In the genomic region with DNA sequence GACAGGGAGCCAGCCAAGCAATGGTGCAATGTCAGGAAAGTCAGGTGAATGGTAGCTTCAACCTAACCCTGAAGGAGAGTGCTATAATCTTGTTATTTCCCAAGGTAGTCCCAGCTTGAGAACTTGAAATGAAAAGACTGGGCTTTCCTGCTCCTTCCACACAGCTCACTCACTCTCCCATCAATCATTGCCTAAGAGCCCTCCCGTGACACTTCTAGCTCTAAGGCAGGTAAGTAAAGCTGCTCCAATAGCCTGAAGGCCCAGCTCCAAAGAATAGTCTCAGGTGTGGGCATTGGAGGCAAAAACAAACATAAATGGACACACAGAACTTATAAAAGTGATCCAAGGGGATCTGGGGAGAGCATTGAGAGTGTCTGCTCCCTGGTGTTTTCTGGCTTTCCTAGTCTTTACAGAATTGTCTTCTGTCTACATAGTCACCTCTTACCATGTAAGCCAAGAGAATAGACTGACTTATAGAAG, we compare ENCODE assay signal across 21 cellular contexts.
"Had no signal": no experiment of that assay in that cellular context is flagged by ENCODE, and none has a peak within 500 bp of the region (broad histone marks: within the 10 kb centered on the region; RNA-seq: fewer than 3 reads in every experiment).

No MANE protein-coding gene starts in this region.

- H3K4me1 ChIP-seq: left lung, lower lobe of right lung, parathyroid adenoma, right atrium auricular region, right lobe of liver, tibial nerve, upper lobe of left lung, vagina had no signal

- H3K9me3 ChIP-seq: left lung, lower lobe of right lung, right atrium auricular region, right lobe of liver, tibial nerve, upper lobe of left lung, vagina had no signal

- H3K27me3 ChIP-seq: left lung, right atrium auricular region, right lobe of liver, tibial nerve, upper lobe of left lung, vagina had no signal

- ATAC-seq: left colon; left lung; right lobe of liver; stimulated activated memory B cell treated with anti-CD40 and anti-IgM and Interleukin-4, amounts not matched to agents 10 μg/mL and 1 μg/mL and 100 μg/mL, for 72 hours had no signal

- H3K4me3 ChIP-seq: left lung, lower lobe of right lung, right atrium auricular region, right lobe of liver, smooth muscle cell, tibial nerve, upper lobe of left lung, vagina had no signal

- DNase-seq: kidney glomerular epithelial cell; left colon; left lung; lower lobe of right lung; mammary epithelial cell; mesenchymal stem cell; nucleus accumbens; right lobe of liver; stimulated activated CD4-positive, alpha-beta T cell treated with anti-CD3 and anti-CD28 coated beads, Interleukin-1b, Interleukin-23, amount 100 ng/mL, for 48 hours; stimulated activated CD4-positive, alpha-beta T cell treated with anti-CD3 and anti-CD28 coated beads, Interleukin-2, amount 100 ng/mL, for 48 hours; stimulated activated CD4-positive, alpha-beta T cell treated with anti-CD3 and anti-CD28 coated beads, Interleukin-4, amount 100 ng/mL, for 4 hours; stimulated activated CD8-positive, alpha-beta memory T cell treated with anti-CD3 and anti-CD28 coated beads, Interleukin-4, amount 100 ng/mL, for 48 hours; stimulated activated naive CD4-positive, alpha-beta T cell treated with Interleukin-2 at 50 U/mL for 16 hours; substantia nigra had no signal

- H3K27ac ChIP-seq: left lung, lower lobe of right lung, parathyroid adenoma, right atrium auricular region, right lobe of liver, tibial nerve, upper lobe of left lung, vagina had no signal

- H3K36me3 ChIP-seq: left lung, lower lobe of right lung, right atrium auricular region, right lobe of liver, tibial nerve, upper lobe of left lung, vagina had no signal
